Comparison of ENCODE assay signal across 16 cellular contexts in genomic region chr1:7553042-7553690, GRCh38.
DNase-seq lines count a peak whose midpoint lies in the region; ATAC-seq and TF ChIP-seq lines count a peak whose summit lies in the region.
"Had no signal": no experiment of that assay in that cellular context is flagged by ENCODE, and none has a peak within 500 bp of the region (broad histone marks: within the 10 kb centered on the region; RNA-seq: fewer than 3 reads in every experiment).

No MANE protein-coding gene starts in this region.

- H3K27me3 ChIP-seq in RWPE2 (ENCODE audit: insufficient read depth, poor library complexity, severe bottlenecking), result no peaks in the 10 kb centered on the region
- H3K27me3 ChIP-seq in spleen (replicated peaks in 1 of 7), result peaks cover 0 to 11% (median 0%) of the 10 kb centered on the region in 7 donors
- no peaks in the 10 kb centered on the region for H3K27me3 ChIP-seq in uterus
- H3K27me3 ChIP-seq: colonic mucosa, ovary, right lobe of liver had no signal

- WGBS in spleen, 5 donors, result 57 to 70% (median 65%) methylated on average over 3 of the region's 3 CpGs

- peaks cover 14% of the 10 kb centered on the region for H3K4me1 ChIP-seq in RWPE2 (ENCODE audit: insufficient read depth, poor library complexity, severe bottlenecking)
- peaks cover 16 to 56% (median 34%) of the 10 kb centered on the region in 6 donors for H3K4me1 ChIP-seq in spleen
- H3K4me1 ChIP-seq in uterus, result peaks cover 0 to 9% of the 10 kb centered on the region in 2 donors
- H3K4me1 ChIP-seq: colonic mucosa had no signal

- H3K9me3 ChIP-seq in RWPE2 (ENCODE audit: severe bottlenecking) (no peaks in the 10 kb centered on the region), spleen (peaks cover 0 to 5% (median 0%) of the 10 kb centered on the region in 8 donors), uterus (no peaks in the 10 kb centered on the region)
- H3K9me3 ChIP-seq: colonic mucosa, ovary, right lobe of liver had no signal

- intact Hi-C loops in activated naive CD4-positive, alpha-beta T cell treated with anti-CD3 and anti-CD28 coated beads for 36 hours (cut with micrococcal nuclease), result loop anchor here (10.0 kb wide), 1 partner anchor 92 kb away; no protein-coding TSS in a partner anchor
- intact Hi-C loops in spleen (cut with DNase I; ENCODE audit: low total_unique reads), result no loop called here
- intact Hi-C loops in uterus (cut with DNase I; ENCODE audit: low total_unique reads), result no loop called here

- peaks cover 14% of the 10 kb centered on the region for H3K27me3 Mint-ChIP-seq in activated naive CD4-positive, alpha-beta T cell treated with anti-CD3 and anti-CD28 coated beads for 36 hours (ENCODE audit: low read depth)

- H3K9me3 Mint-ChIP-seq in activated naive CD4-positive, alpha-beta T cell treated with anti-CD3 and anti-CD28 coated beads for 36 hours, result no peaks in the 10 kb centered on the region
- H3K9me3 Mint-ChIP-seq: activated CD4-positive, alpha-beta T cell treated with anti-CD3 and anti-CD28 coated beads, Interleukin-2, amount 10 ng/mL, durations not matched to agents 7 days and 5 days; T-cell had no signal

- peaks cover 16% of the 10 kb centered on the region for H3K4me1 Mint-ChIP-seq in activated naive CD4-positive, alpha-beta T cell treated with anti-CD3 and anti-CD28 coated beads for 36 hours (ENCODE audit: low read depth)

- no peak for TF ChIP-seq POLR2A in spleen (IDR thresholded peaks at IDR 0.05)
- TF ChIP-seq POLR2A in uterus (IDR thresholded peaks at IDR 0.05), result no peak

- no peak overlapping the region for H3K27ac ChIP-seq in RWPE2 (ENCODE audit: poor library complexity, severe bottlenecking)
- H3K27ac ChIP-seq in spleen, result peak overlapping the region in 5 of 8 donors; percentile 58 to 75 (median 72)
- H3K27ac ChIP-seq in uterus, result no peak overlapping the region
- H3K27ac ChIP-seq: colonic mucosa, ovary had no signal

- CTCF ChIA-PET in activated naive CD4-positive, alpha-beta T cell treated with anti-CD3 and anti-CD28 coated beads for 36 hours (lab: Charles Lee), result no interaction called here

- no peak for TF ChIP-seq CTCF in RWPE2 (IDR thresholded peaks at IDR 0.05; ENCODE audit: poor library complexity, severe bottlenecking)
- peak; percentile 30 for TF ChIP-seq CTCF in epithelial cell of proximal tubule (conservative IDR thresholded peaks at IDR 0.05; ENCODE audit: low read depth, low read length)
- TF ChIP-seq CTCF in spleen (IDR thresholded peaks at IDR 0.05 in 8 of 11, conservative IDR thresholded peaks at IDR 0.05 in 3 of 11), result no peak
- no peak for TF ChIP-seq CTCF in uterus (IDR thresholded peaks at IDR 0.05)

- H3K4me3 ChIP-seq in RWPE2 (ENCODE audit: severe bottlenecking), result no peak overlapping the region
- H3K4me3 ChIP-seq in epithelial cell of proximal tubule (ENCODE audit: low read depth, low read length), result no peak overlapping the region
- no peak overlapping the region for H3K4me3 ChIP-seq in spleen
- H3K4me3 ChIP-seq in uterus, result no peak overlapping the region
- H3K4me3 ChIP-seq: colonic mucosa, ovary, right lobe of liver had no signal

- H3K27ac Mint-ChIP-seq in activated naive CD4-positive, alpha-beta T cell treated with anti-CD3 and anti-CD28 coated beads for 36 hours, result no peak overlapping the region
- H3K27ac Mint-ChIP-seq: activated CD4-positive, alpha-beta T cell treated with anti-CD3 and anti-CD28 coated beads, Interleukin-2, amount 10 ng/mL, durations not matched to agents 7 days and 5 days; stimulated activated memory B cell treated with anti-CD40 and anti-IgM and Interleukin-4, amounts not matched to agents 10 μg/mL and 1 μg/mL and 100 μg/mL, for 72 hours; T-cell had no signal

- ATAC-seq in RWPE2 (ENCODE audit: low read depth), result no peak
- ATAC-seq: stimulated activated memory B cell treated with anti-CD40 and anti-IgM and Interleukin-4, amounts not matched to agents 10 μg/mL and 1 μg/mL and 100 μg/mL, for 72 hours; T-cell had no signal

- peak; percentile 14 for DNase-seq in activated naive CD4-positive, alpha-beta T cell treated with anti-CD3 and anti-CD28 coated beads for 36 hours
- no peak for DNase-seq in activated naive CD4-positive, alpha-beta T cell treated with Interleukin-2 at 50 U/mL for 16 hours
- DNase-seq in RWPE2 (ENCODE audit: low spot score) (peak; percentile 13), epithelial cell of proximal tubule (ENCODE audit: low read depth) (no peak), spleen (peak; percentile 21), NCI-H226 (no peak), GOT3 (lab: John Stamatoyannopoulos, UW) (no peak), uterus (no peak)
- DNase-seq: activated CD4-positive, alpha-beta T cell treated with anti-CD3 and anti-CD28 coated beads, Interleukin-2, amount 10 ng/mL, durations not matched to agents 7 days and 5 days; activated naive CD4-positive, alpha-beta T cell treated with anti-CD3 and anti-CD28 coated beads, Interleukin-2, amount 50 U/mL, for 16 hours; colonic mucosa; mammary epithelial cell; T-cell had no signal

- no peaks in the 10 kb centered on the region for H3K36me3 Mint-ChIP-seq in activated naive CD4-positive, alpha-beta T cell treated with anti-CD3 and anti-CD28 coated beads for 36 hours (ENCODE audit: low read depth)
- H3K36me3 Mint-ChIP-seq: stimulated activated memory B cell treated with anti-CD40 and anti-IgM and Interleukin-4, amounts not matched to agents 10 μg/mL and 1 μg/mL and 100 μg/mL, for 72 hours; T-cell had no signal

- H3K36me3 ChIP-seq in RWPE2 (ENCODE audit: low read depth), result no peaks in the 10 kb centered on the region
- no peaks in the 10 kb centered on the region for H3K36me3 ChIP-seq in spleen
- H3K36me3 ChIP-seq in uterus, result no peaks in the 10 kb centered on the region
- H3K36me3 ChIP-seq: colonic mucosa, ovary, right lobe of liver had no signal

- no peak overlapping the region for H3K4me3 Mint-ChIP-seq in activated naive CD4-positive, alpha-beta T cell treated with anti-CD3 and anti-CD28 coated beads for 36 hours
- H3K4me3 Mint-ChIP-seq: activated CD4-positive, alpha-beta T cell treated with anti-CD3 and anti-CD28 coated beads, Interleukin-2, amount 10 ng/mL, durations not matched to agents 7 days and 5 days; stimulated activated memory B cell treated with anti-CD40 and anti-IgM and Interleukin-4, amounts not matched to agents 10 μg/mL and 1 μg/mL and 100 μg/mL, for 72 hours; T-cell had no signal

Comparison
In these comparisons a context has a peak if more than half of its experiments do, and no peak if none do; other contexts are left out.
1. DNase-seq: peak in activated naive CD4-positive, alpha-beta T cell treated with anti-CD3 and anti-CD28 coated beads for 36 hours (single experiment), RWPE2 (single experiment) and spleen (single experiment); none in activated naive CD4-positive, alpha-beta T cell treated with Interleukin-2 at 50 U/mL for 16 hours (single experiment), epithelial cell of proximal tubule (single experiment), NCI-H226 (single experiment), GOT3 (single experiment) and uterus (0 of 2).
2. H3K27ac ChIP-seq: peak in spleen (5 of 8); none in RWPE2 (single experiment) and uterus (0 of 2).